Comparison of ENCODE assay signal across 23 cellular contexts in the genomic region with DNA sequence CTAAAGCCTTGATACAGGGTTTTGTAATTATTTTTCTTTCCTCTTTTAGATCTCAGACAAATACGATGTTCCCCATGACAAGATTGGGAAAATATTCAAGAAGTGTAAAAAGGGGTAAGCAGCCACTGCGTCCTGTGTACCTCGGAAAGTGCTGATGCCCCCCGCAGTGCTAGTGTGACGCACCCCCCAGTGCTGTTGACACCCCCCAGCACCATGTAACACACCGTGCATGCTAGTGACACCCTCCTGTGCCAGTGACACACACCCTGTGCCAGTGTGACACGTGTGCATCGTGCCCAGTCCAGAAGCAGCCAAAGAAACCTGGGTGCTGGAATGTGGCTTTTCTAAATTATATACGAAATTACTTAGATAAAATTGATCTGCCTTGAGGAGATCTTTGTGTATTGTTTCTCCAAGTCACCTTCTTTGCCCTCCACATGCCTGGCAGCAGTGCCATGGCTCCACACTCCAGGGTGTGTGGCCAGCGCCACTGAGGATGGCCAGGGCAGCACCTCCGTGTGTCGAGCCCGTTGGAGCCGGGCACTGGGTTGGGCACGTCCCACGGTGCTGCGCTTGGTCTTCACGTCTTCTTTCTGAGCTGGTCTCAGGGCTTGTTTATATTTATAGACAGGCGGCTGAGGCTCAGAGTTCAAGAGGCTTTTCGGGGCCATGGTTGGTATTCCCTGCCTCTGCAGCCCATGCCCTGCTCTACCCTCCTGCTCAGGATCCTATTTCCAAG. TPM values are rescaled to one million over a fixed set of nuclear protein-coding genes. Genes with fewer than 3 reads are reported as not detected.
DNase-seq lines count a peak whose midpoint lies in the region; ATAC-seq, FAIRE-seq and TF ChIP-seq lines count a peak whose summit lies in the region.
"Had no signal": no experiment of that assay in that cellular context is flagged by ENCODE, and none has a peak within 500 bp of the region (broad histone marks: within the 10 kb centered on the region; RNA-seq: fewer than 3 reads in every experiment).

No MANE protein-coding gene starts in this region.

- no peak for TF ChIP-seq POLR2A in HepG2 (IDR thresholded peaks at IDR 0.05; ENCODE audit: insufficient read depth in 1 of 2, low read depth in 2 of 2, low read length in 2 of 2)

- H3K4me3 Mint-ChIP-seq in activated CD8-positive, alpha-beta memory T cell treated with anti-CD3 and anti-CD28 coated beads, Interleukin-2, amount 10 ng/mL, durations not matched to agents 7 days and 5 days: no peak overlapping the region
- H3K4me3 Mint-ChIP-seq in chondrocyte (ENCODE audit: unreplicated experiment): no peak overlapping the region

- H4K20me1 ChIP-seq in HepG2 (ENCODE audit: insufficient read depth, low read length): no peaks in the 10 kb centered on the region

- in situ Hi-C loops in HepG2 (cut with HindIII; ENCODE audit: extremely low pct_ligation_motif_present, low pct_unique_long_range_greater_than_20kb): no loop called here

- H3K9ac ChIP-seq in HepG2 (ENCODE audit: insufficient read depth, low read depth, low read length): no peak overlapping the region

- TF ChIP-seq RAD21 in HepG2 (CRISPR knock-in tag; IDR thresholded peaks at IDR 0.05): no peak

- H3K4me3 ChIP-seq in HepG2 (replicated peaks in 1 of 3; ENCODE audit: insufficient read depth in 1 of 3, low read depth in 2 of 3, low read length in 3 of 3): no peak overlapping the region
- H3K4me3 ChIP-seq: PC-9 had no signal

- POLR2A ChIA-PET in HepG2 (lab: Yijun Ruan, JAX): no interaction called here
- POLR2A ChIA-PET in GM10248 (lab: Yijun Ruan, JAX): no interaction called here

- H3K27ac Mint-ChIP-seq in activated CD8-positive, alpha-beta memory T cell treated with anti-CD3 and anti-CD28 coated beads, Interleukin-2, amount 10 ng/mL, durations not matched to agents 7 days and 5 days: no peak overlapping the region
- no peak overlapping the region for H3K27ac Mint-ChIP-seq in chondrocyte (ENCODE audit: unreplicated experiment)

- no peak for FAIRE-seq in HepG2 (lab: Jason Lieb, UNC)

- CTCF ChIA-PET in activated CD8-positive, alpha-beta memory T cell treated with anti-CD3 and anti-CD28 coated beads, Interleukin-2, amount 10 ng/mL, durations not matched to agents 7 days and 5 days (lab: Charles Lee): interaction anchor here (1.7 kb wide), 1 partner anchor 14 kb away, joined by 8 read pairs; no protein-coding TSS in a partner anchor
- CTCF ChIA-PET in HepG2 (lab: Yijun Ruan, JAX; ENCODE audit: low intra/inter-chr PET ratio, low total read pairs) (no interaction called here), GM10248 (lab: Yijun Ruan, JAX) (interaction anchor here (1.2 kb wide), 1 partner anchor 15 kb away, joined by 7 read pairs; no protein-coding TSS in a partner anchor)

- no peak overlapping the region for H2AFZ ChIP-seq in HepG2 (ENCODE audit: low read length)
- H2AFZ ChIP-seq: PC-9 had no signal

- WGBS in HepG2 (ENCODE audit: low lambda C conversion rate): 99% methylated on average over 20 of the region's 20 CpGs

- no peaks in the 10 kb centered on the region for H3K9me3 ChIP-seq in HepG2 (ENCODE audit: low read length)
- H3K9me3 ChIP-seq: BE2C had no signal

- H3K4me1 Mint-ChIP-seq in activated CD8-positive, alpha-beta memory T cell treated with anti-CD3 and anti-CD28 coated beads, Interleukin-2, amount 10 ng/mL, durations not matched to agents 7 days and 5 days: peaks cover 8% of the 10 kb centered on the region
- no peaks in the 10 kb centered on the region for H3K4me1 Mint-ChIP-seq in chondrocyte (ENCODE audit: low read depth)

- no TSS peak for BruUV-seq in HepG2 (replicated peaks; lab: Mats Ljungman, UMichigan)

- H3K9me3 Mint-ChIP-seq in activated CD8-positive, alpha-beta memory T cell treated with anti-CD3 and anti-CD28 coated beads, Interleukin-2, amount 10 ng/mL, durations not matched to agents 7 days and 5 days (ENCODE audit: low read depth): no peaks in the 10 kb centered on the region
- H3K9me3 Mint-ChIP-seq in chondrocyte (ENCODE audit: low read depth): no peaks in the 10 kb centered on the region

- H3K4me1 ChIP-seq in HepG2 (ENCODE audit: insufficient read depth, low read length): no peaks in the 10 kb centered on the region

- peaks cover 2% of the 10 kb centered on the region for H3K27me3 Mint-ChIP-seq in activated CD8-positive, alpha-beta memory T cell treated with anti-CD3 and anti-CD28 coated beads, Interleukin-2, amount 10 ng/mL, durations not matched to agents 7 days and 5 days
- H3K27me3 Mint-ChIP-seq in chondrocyte (ENCODE audit: low read depth): peaks cover 1% of the 10 kb centered on the region

- H3K27ac ChIP-seq in HepG2 (ENCODE audit: extremely low read length, insufficient read depth, low read length): no peak overlapping the region
- H3K27ac ChIP-seq: 22Rv1, HL-60, PC-9 had no signal

- H3K36me3 ChIP-seq in HepG2 (replicated peaks in 1 of 2; ENCODE audit: control insufficient read depth in 1 of 2, insufficient read depth in 2 of 2, low read length in 2 of 2): peaks cover 15 to 59% of the 10 kb centered on the region in 2 experiments; a peak in 4 of 5 replicates
- H3K36me3 ChIP-seq: BE2C had no signal

- no peaks in the 10 kb centered on the region for H3K79me2 ChIP-seq in HepG2 (ENCODE audit: insufficient read depth, low read length)

- no peak for TF ChIP-seq CTCF in chondrocyte (IDR thresholded peaks at IDR 0.05)
- no peak for TF ChIP-seq CTCF in HepG2 (CRISPR knock-in tag; IDR thresholded peaks at IDR 0.05)
- TF ChIP-seq CTCF in GM10248 (IDR thresholded peaks at IDR 0.05; ENCODE audit: control extremely low read depth, extremely low read depth, low read depth, missing control alignments): no peak

- no peaks in the 10 kb centered on the region for H3K27me3 ChIP-seq in HepG2 (ENCODE audit: control insufficient read depth in 1 of 2, insufficient read depth in 2 of 2, low read length in 2 of 2)
- H3K27me3 ChIP-seq: BE2C had no signal

- no peaks in the 10 kb centered on the region for H3K36me3 Mint-ChIP-seq in activated CD8-positive, alpha-beta memory T cell treated with anti-CD3 and anti-CD28 coated beads, Interleukin-2, amount 10 ng/mL, durations not matched to agents 7 days and 5 days
- no peaks in the 10 kb centered on the region for H3K36me3 Mint-ChIP-seq in chondrocyte (ENCODE audit: low read depth)

- no peak for ATAC-seq in activated CD8-positive, alpha-beta memory T cell treated with anti-CD3 and anti-CD28 coated beads, Interleukin-2, amount 10 ng/mL, durations not matched to agents 7 days and 5 days
- ATAC-seq in HepG2: no peak
- ATAC-seq: HCT116 had no signal

- intact Hi-C loops in HepG2 (cut with micrococcal nuclease; ENCODE audit: unreplicated experiment): no loop called here
- intact Hi-C loops in posterior vena cava (cut with DNase I): no loop called here

- peak; percentile 20 for DNase-seq in activated CD8-positive, alpha-beta memory T cell treated with anti-CD3 and anti-CD28 coated beads, Interleukin-2, amount 50 U/mL, for 48 hours
- no peak for DNase-seq in activated CD8-positive, alpha-beta memory T cell treated with anti-CD3 and anti-CD28 coated beads, Interleukin-2, amount 10 ng/mL, durations not matched to agents 7 days and 5 days
- DNase-seq in chondrocyte (ENCODE audit: low spot score): peak; percentile 73
- no peak for DNase-seq in HepG2 (ENCODE audit: low spot score)
- DNase-seq in posterior vena cava (ENCODE audit: low spot score): peak; percentile 70
- DNase-seq in GDM1 (lab: John Stamatoyannopoulos, UW): no peak
- DNase-seq in SIG-M5 (lab: John Stamatoyannopoulos, UW): no peak
- DNase-seq in GM10248 (ENCODE audit: extremely low spot score): no peak
- DNase-seq: ACHN, BE2C, Calu3, DMS79 treated with DMSO at 0.1 percent for 48 hours, NCI-H1048, NCI-H1417, NCI-H1694, NCI-H2029 treated with DMSO at 0.1 percent for 48 hours, NCI-H2227 treated with DMSO at 0.1 percent for 48 hours, NCI-H526 treated with DMSO at 0.1 percent for 48 hours, PC-9, SHP77 had no signal

- TF ChIP-seq EP300 in HepG2 (IDR thresholded peaks at IDR 0.05; ENCODE audit: low read depth in 2 of 2, low read length in 2 of 2) (no peak), HepG2 (CRISPR knock-in tag; IDR thresholded peaks at IDR 0.05; ENCODE audit: borderline replicate concordance) (no peak)

- H3K4me2 ChIP-seq in HepG2 (ENCODE audit: low read depth, low read length): no peak overlapping the region
- H3K4me2 ChIP-seq: PC-9 had no signal

RNA-seq across cellular contexts. Expression of a gene that starts 44.3 kb away (rescaled TPM):
- 10 to 100 TPM; 10.4 to 11.0 TPM for total RNA-seq in activated CD8-positive, alpha-beta memory T cell treated with anti-CD3 and anti-CD28 coated beads, Interleukin-2, amount 10 ng/mL, durations not matched to agents 7 days and 5 days
- total RNA-seq in chondrocyte (10.7 to 16.2 TPM (median 15.2 TPM) in 3 replicates), HepG2 (2016; rRNA removed; fragmentation: Illumina TruSeq; extraction: Trizol) (2.5 and 3.1 TPM in 2 replicates), posterior vena cava (10 to 100 TPM; 25.0 to 55.4 TPM)
- 0.53 and 0.71 TPM in 2 replicates for total RNA-seq in HepG2 (2016; cell fraction: cytosol; rRNA removed; fragmentation: Illumina TruSeq; extraction: Trizol; ENCODE audit: low read depth)
- 2.6 and 2.9 TPM in 2 replicates for total RNA-seq in HepG2 (2016; cell fraction: insoluble cytoplasmic fraction; rRNA removed; fragmentation: Illumina TruSeq; extraction: Trizol)
- total RNA-seq in HepG2 (2016; cell fraction: membrane; rRNA removed; fragmentation: Illumina TruSeq; extraction: Trizol): 3.0 and 3.1 TPM in 2 replicates
- 2.7 and 3.1 TPM in 2 replicates for total RNA-seq in HepG2 (2016; cell fraction: nucleus; rRNA removed; fragmentation: Illumina TruSeq; extraction: Trizol)
- 11.8 and 16.9 TPM in 2 replicates for polyA plus RNA-seq in HepG2 (2011; rRNA removed)
- polyA plus RNA-seq in HepG2 (2011; cell fraction: cytosol; rRNA removed): 5.0 and 9.2 TPM in 2 replicates
- polyA plus RNA-seq in HepG2 (2011; cell fraction: nucleus; rRNA removed): 5.8 and 9.5 TPM in 2 replicates
- polyA plus RNA-seq in HepG2 (2012): 8.7 and 11.2 TPM in 2 replicates
- polyA plus RNA-seq in HepG2 (2016; cell fraction: cytosol; fragmentation: Illumina TruSeq; extraction: Trizol; ENCODE audit: low read depth): 0.48 and 0.57 TPM in 2 replicates
- 2.9 and 3.2 TPM in 2 replicates for polyA plus RNA-seq in HepG2 (2016; cell fraction: insoluble cytoplasmic fraction; fragmentation: Illumina TruSeq; extraction: Trizol; ENCODE audit: low read depth)
- polyA plus RNA-seq in HepG2 (2016; cell fraction: membrane; fragmentation: Illumina TruSeq; extraction: Trizol; ENCODE audit: low read depth): 1.8 and 2.0 TPM in 2 replicates
- 4.8 and 5.6 TPM in 2 replicates for polyA plus RNA-seq in HepG2 (2016; cell fraction: nucleus; fragmentation: Illumina TruSeq; extraction: Trizol; ENCODE audit: insufficient read depth, low read depth)
- polyA minus RNA-seq in HepG2 (2011; rRNA and poly(A)+ RNA removed; ENCODE audit: low replicate concordance): 22.9 and 78.5 TPM in 2 replicates
- polyA minus RNA-seq in HepG2 (2011; cell fraction: cytosol; rRNA and poly(A)+ RNA removed): 5.3 and 10.4 TPM in 2 replicates
- polyA minus RNA-seq in HepG2 (2011; cell fraction: nucleus; rRNA and poly(A)+ RNA removed): 7.1 and 10.8 TPM in 2 replicates

RNA-seq across cellular contexts. Expression of a gene that starts 47.6 kb away (rescaled TPM):
- total RNA-seq in activated CD8-positive, alpha-beta memory T cell treated with anti-CD3 and anti-CD28 coated beads, Interleukin-2, amount 10 ng/mL, durations not matched to agents 7 days and 5 days: 1 to 10 TPM in 1 of 2 experiments, under 1 TPM in 1; 0.64 to 1.0 TPM
- total RNA-seq in chondrocyte (0.31 to 0.59 TPM (median 0.42 TPM) in 3 replicates), HepG2 (2016; rRNA removed; fragmentation: Illumina TruSeq; extraction: Trizol) (10.6 and 12.0 TPM in 2 replicates), posterior vena cava (1 to 10 TPM; 1.9 to 2.3 TPM)
- total RNA-seq in HepG2 (2016; cell fraction: cytosol; rRNA removed; fragmentation: Illumina TruSeq; extraction: Trizol; ENCODE audit: low read depth): 5.6 and 8.3 TPM in 2 replicates
- total RNA-seq in HepG2 (2016; cell fraction: insoluble cytoplasmic fraction; rRNA removed; fragmentation: Illumina TruSeq; extraction: Trizol): 10.0 and 12.7 TPM in 2 replicates
- 5.3 and 6.5 TPM in 2 replicates for total RNA-seq in HepG2 (2016; cell fraction: membrane; rRNA removed; fragmentation: Illumina TruSeq; extraction: Trizol)
- total RNA-seq in HepG2 (2016; cell fraction: nucleus; rRNA removed; fragmentation: Illumina TruSeq; extraction: Trizol): 19.5 and 21.6 TPM in 2 replicates
- 9.3 and 13.5 TPM in 2 replicates for polyA plus RNA-seq in HepG2 (2011; rRNA removed)
- polyA plus RNA-seq in HepG2 (2011; cell fraction: cytosol; rRNA removed): 4.2 and 6.2 TPM in 2 replicates
- 25.1 and 30.9 TPM in 2 replicates for polyA plus RNA-seq in HepG2 (2011; cell fraction: nucleus; rRNA removed)
- 7.4 and 11.8 TPM in 2 replicates for polyA plus RNA-seq in HepG2 (2012)
- 0.66 and 1.2 TPM in 2 replicates for polyA plus RNA-seq in HepG2 (2016; cell fraction: cytosol; fragmentation: Illumina TruSeq; extraction: Trizol; ENCODE audit: low read depth)
- 8.6 and 8.8 TPM in 2 replicates for polyA plus RNA-seq in HepG2 (2016; cell fraction: insoluble cytoplasmic fraction; fragmentation: Illumina TruSeq; extraction: Trizol; ENCODE audit: low read depth)
- 1.7 and 1.9 TPM in 2 replicates for polyA plus RNA-seq in HepG2 (2016; cell fraction: membrane; fragmentation: Illumina TruSeq; extraction: Trizol; ENCODE audit: low read depth)
- polyA plus RNA-seq in HepG2 (2016; cell fraction: nucleus; fragmentation: Illumina TruSeq; extraction: Trizol; ENCODE audit: insufficient read depth, low read depth): 24.2 and 25.3 TPM in 2 replicates
- 9.4 and 18.5 TPM in 2 replicates for polyA minus RNA-seq in HepG2 (2011; rRNA and poly(A)+ RNA removed; ENCODE audit: low replicate concordance)
- 4.8 and 5.4 TPM in 2 replicates for polyA minus RNA-seq in HepG2 (2011; cell fraction: cytosol; rRNA and poly(A)+ RNA removed)
- 36.2 and 51.6 TPM in 2 replicates for polyA minus RNA-seq in HepG2 (2011; cell fraction: nucleus; rRNA and poly(A)+ RNA removed)

Comparison
In these comparisons a context has a peak if more than half of its experiments do, and no peak if none do; other contexts are left out.
1. DNase-seq: peak in activated CD8-positive, alpha-beta memory T cell treated with anti-CD3 and anti-CD28 coated beads, Interleukin-2, amount 50 U/mL, for 48 hours (single experiment), chondrocyte (single experiment) and posterior vena cava (single experiment); none in activated CD8-positive, alpha-beta memory T cell treated with anti-CD3 and anti-CD28 coated beads, Interleukin-2, amount 10 ng/mL, durations not matched to agents 7 days and 5 days (single experiment), HepG2 (single experiment), GDM1 (single experiment), SIG-M5 (single experiment) and GM10248 (single experiment).